In the genomic region with DNA sequence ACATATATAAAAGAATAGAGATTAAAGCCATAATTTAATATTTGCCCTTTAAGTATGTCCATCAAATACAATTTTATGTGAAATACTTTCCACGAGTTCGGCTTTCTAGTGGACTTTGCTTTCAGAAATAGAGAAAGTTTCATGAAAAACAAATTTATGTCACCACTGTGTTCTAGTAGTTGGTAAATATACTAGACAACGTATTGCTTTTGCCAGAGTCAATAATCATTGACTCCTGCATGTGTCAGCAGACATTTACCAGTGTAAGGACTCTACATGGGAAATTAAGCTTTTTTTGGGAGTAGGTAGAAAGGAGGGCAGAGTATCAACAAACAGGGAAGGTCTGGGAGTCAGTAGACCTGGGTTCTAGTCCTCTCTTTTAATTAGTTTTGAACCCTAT, we compare ENCODE assay signal across 18 cellular contexts.
"Had no signal": no experiment of that assay in that cellular context is flagged by ENCODE, and none has a peak within 500 bp of the region (broad histone marks: within the 10 kb centered on the region; RNA-seq: fewer than 3 reads in every experiment).

No MANE protein-coding gene starts in this region.

- H3K4me3 ChIP-seq: colonic mucosa, esophagus squamous epithelium, gastrocnemius medialis, heart right ventricle, left ventricle myocardium inferior, lower lobe of right lung, mucosa of descending colon had no signal

- H3K9me3 ChIP-seq: colonic mucosa, esophagus squamous epithelium, gastrocnemius medialis, heart right ventricle, left ventricle myocardium inferior, lower lobe of right lung, mucosa of descending colon had no signal

- H3K36me3 ChIP-seq: colonic mucosa, esophagus squamous epithelium, gastrocnemius medialis, heart right ventricle, left ventricle myocardium inferior, lower lobe of right lung had no signal

- H3K27ac ChIP-seq: colonic mucosa, gastrocnemius medialis, heart right ventricle, left ventricle myocardium inferior, lower lobe of right lung had no signal

- ATAC-seq: effector memory CD8-positive, alpha-beta T cell; esophagus mucosa; gastrocnemius medialis; heart right ventricle; left cardiac atrium; lower lobe of right lung; mucosa of descending colon had no signal

- H3K4me1 ChIP-seq: colonic mucosa, gastrocnemius medialis, left ventricle myocardium inferior, lower lobe of right lung had no signal

- H3K27me3 ChIP-seq: colonic mucosa, gastrocnemius medialis had no signal

- DNase-seq: colonic mucosa; cortex of kidney; effector CD8-positive, alpha-beta T cell; effector memory CD8-positive, alpha-beta T cell; endodermal cell; erythroblast; esophagus squamous epithelium; foreskin fibroblast; gastrocnemius medialis; glutamatergic neuron; heart right ventricle; left cardiac atrium; left ventricle myocardium inferior; lower lobe of right lung; mesenchymal stem cell; mucosa of descending colon; naive B cell had no signal
